8 cellular contexts compared by ENCODE assay signal in the genomic region with DNA sequence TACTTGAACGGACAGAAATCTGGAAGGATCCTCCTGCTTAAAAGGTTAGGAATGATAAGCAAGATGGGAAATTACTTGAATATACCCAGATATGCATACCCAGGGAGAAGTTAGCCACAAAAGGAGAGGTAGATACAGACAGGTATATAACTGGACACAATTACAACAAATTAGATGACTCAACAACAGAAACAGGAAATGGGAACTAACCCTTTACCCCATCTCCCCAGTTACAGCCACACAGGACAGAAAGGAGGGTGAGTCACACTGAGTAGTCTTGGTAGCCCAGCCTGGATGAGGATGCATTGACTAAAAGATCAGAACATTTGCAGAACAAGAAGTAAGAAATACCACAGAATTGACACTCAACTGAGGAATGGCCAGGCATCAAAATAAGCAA.
DNase-seq lines count a peak whose midpoint lies in the region; ATAC-seq and TF ChIP-seq lines count a peak whose summit lies in the region.

No MANE protein-coding gene starts in this region.

- POLR2A ChIA-PET in activated B cell treated with CpG ODN at 0.5 μM for 24 hours (lab: Charles Lee) = no interaction called here

- H3K4me1 Mint-ChIP-seq in activated B cell treated with CpG ODN at 0.5 μM for 24 hours (peaks cover 13% of the 10 kb centered on the region), nephron progenitor cell (no peaks in the 10 kb centered on the region)

- DNase-seq in EH (ENCODE audit: low read depth) (peak; percentile 53), activated B cell treated with CpG ODN at 0.5 μM for 24 hours (no peak), nephron progenitor cell (no peak), NCI-H2196 treated with DMSO at 0.1 percent for 48 hours (lab: John Stamatoyannopoulos, UW; ENCODE audit: unreplicated experiment) (no peak), NCI-H82 treated with DMSO at 0.1 percent for 48 hours (lab: John Stamatoyannopoulos, UW; ENCODE audit: unreplicated experiment) (no peak), NCI-H1417 (lab: John Stamatoyannopoulos, UW) (no peak)

- CTCF ChIA-PET in activated B cell treated with CpG ODN at 0.5 μM for 24 hours (lab: Charles Lee) = no interaction called here

- H3K4me3 Mint-ChIP-seq in activated B cell treated with CpG ODN at 0.5 μM for 24 hours (no peak overlapping the region), nephron progenitor cell (no peak overlapping the region)

- H3K9me3 Mint-ChIP-seq in activated B cell treated with CpG ODN at 0.5 μM for 24 hours (no peaks in the 10 kb centered on the region), nephron progenitor cell (peaks cover 14% of the 10 kb centered on the region)

- H3K27me3 Mint-ChIP-seq in activated B cell treated with CpG ODN at 0.5 μM for 24 hours (no peaks in the 10 kb centered on the region), nephron progenitor cell (ENCODE audit: low read depth, poor library complexity) (peaks cover 3% of the 10 kb centered on the region)

- peak; percentile 95 for ATAC-seq in GM21423 (IDR thresholded peaks at IDR 0.05; ENCODE audit: unreplicated experiment)
- ATAC-seq in HG03558 (IDR thresholded peaks at IDR 0.05; ENCODE audit: extremely low read depth, unreplicated experiment) = peak; percentile 96
- peak; percentile 85 for ATAC-seq in activated B cell treated with CpG ODN at 0.5 μM for 24 hours (ENCODE audit: low read depth)

- intact Hi-C loops in activated B cell treated with CpG ODN at 0.5 μM for 24 hours (cut with micrococcal nuclease) = no loop called here

- TF ChIP-seq CTCF in activated B cell treated with CpG ODN at 0.5 μM for 24 hours (IDR thresholded peaks at IDR 0.05) = no peak
- TF ChIP-seq CTCF in nephron progenitor cell (IDR thresholded peaks at IDR 0.05) = no peak

- H3K27ac Mint-ChIP-seq in activated B cell treated with CpG ODN at 0.5 μM for 24 hours = no peak overlapping the region
- peak overlapping the region; percentile 13 for H3K27ac Mint-ChIP-seq in nephron progenitor cell

- H3K36me3 Mint-ChIP-seq in activated B cell treated with CpG ODN at 0.5 μM for 24 hours (ENCODE audit: low read depth) = peaks cover 6% of the 10 kb centered on the region
- peaks cover 3% of the 10 kb centered on the region for H3K36me3 Mint-ChIP-seq in nephron progenitor cell (ENCODE audit: low read depth)
